ENCODE assay signal across 33 cellular contexts in the genomic region with DNA sequence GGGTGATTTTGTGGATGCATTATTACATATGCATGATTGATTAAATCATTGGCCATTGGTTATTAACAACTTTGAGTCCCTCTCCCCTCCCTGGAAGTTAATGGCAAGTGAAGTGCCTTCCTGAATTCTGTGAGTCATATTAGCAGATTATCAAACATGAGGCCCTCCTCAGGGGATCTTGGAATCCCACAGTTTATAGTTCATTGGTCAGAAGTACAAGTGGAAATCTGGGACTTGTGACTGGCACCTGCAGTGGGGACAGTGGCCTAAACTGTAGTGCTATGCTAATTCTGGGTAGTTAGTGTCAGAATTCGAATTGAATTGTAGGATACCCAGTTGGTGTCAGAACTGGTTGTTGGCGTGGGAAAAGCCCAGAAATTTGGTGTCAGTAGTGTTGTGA. TPM values are rescaled to one million over a fixed set of nuclear protein-coding genes. Genes with fewer than 3 reads are reported as not detected.
DNase-seq lines count a peak whose midpoint lies in the region; ATAC-seq and TF ChIP-seq lines count a peak whose summit lies in the region.
"Had no signal": no experiment of that assay in that cellular context is flagged by ENCODE, and none has a peak within 500 bp of the region (broad histone marks: within the 10 kb centered on the region; RNA-seq: fewer than 3 reads in every experiment).

No MANE protein-coding gene starts in this region.

- no peak overlapping the region for H2AFZ ChIP-seq in H9 (ENCODE audit: low read length)
- H2AFZ ChIP-seq: neural progenitor cell, parathyroid adenoma, PC-9 had no signal

- H3K79me1 ChIP-seq in H9 (ENCODE audit: insufficient read depth, low read depth, low read length, poor library complexity, severe bottlenecking), result no peaks in the 10 kb centered on the region

- H3K27ac Mint-ChIP-seq in nephron, result peak overlapping the region; percentile 54 to 68 (median 60)
- no peak overlapping the region for H3K27ac Mint-ChIP-seq in H9
- H3K27ac Mint-ChIP-seq: activated CD4-positive, alpha-beta memory T cell treated with anti-CD3 and anti-CD28 coated beads, Interleukin-2, amount 10 ng/mL, durations not matched to agents 7 days and 5 days; activated T-helper 1 cell treated with anti-CD3 and anti-CD28 coated beads, Interleukin-12 subunit alpha, Interleukin-12 subunit beta, Interleukin-2, Interleukin-4 antibody, amounts not matched to agents 30 ng/mL and 10 ng/mL and 1 ng/mL, durations not matched to agents 14 hours and 24 hours and 36 hours had no signal

- H2BK120ac ChIP-seq in H9 (ENCODE audit: low read depth, low read length, poor library complexity, severe bottlenecking), result no peak overlapping the region

- H4K91ac ChIP-seq in H9 (ENCODE audit: insufficient read length, low read depth, low read length), result no peak overlapping the region

- H3K23me2 ChIP-seq in H9 (ENCODE audit: insufficient read length, low read depth, low read length, poor library complexity, severe bottlenecking), result no peaks in the 10 kb centered on the region

- H3K27me3 Mint-ChIP-seq in nephron (ENCODE audit: low read depth) (no peaks in the 10 kb centered on the region), H9 (ENCODE audit: low read depth) (no peaks in the 10 kb centered on the region; the same call in 1 of the 2 replicates)
- H3K27me3 Mint-ChIP-seq: activated CD4-positive, alpha-beta memory T cell treated with anti-CD3 and anti-CD28 coated beads, Interleukin-2, amount 10 ng/mL, durations not matched to agents 7 days and 5 days had no signal

- no peak overlapping the region for H2BK20ac ChIP-seq in H9 (ENCODE audit: low read depth, low read length, poor library complexity, severe bottlenecking)

- no peak overlapping the region for H3K23ac ChIP-seq in H9 (ENCODE audit: insufficient read length, low read depth, low read length)

- H3K56ac ChIP-seq in H9 (ENCODE audit: insufficient read length, low read depth, low read length), result no peak overlapping the region

- no peaks in the 10 kb centered on the region for H3K79me2 ChIP-seq in H9 (ENCODE audit: insufficient read depth, low read length)

- H2BK12ac ChIP-seq in H9 (ENCODE audit: insufficient read length, low read depth, low read length), result no peak overlapping the region

- H3K9me3 ChIP-seq in right atrium auricular region (no peaks in the 10 kb centered on the region), H9 (ENCODE audit: control insufficient read depth, low read depth, low read length) (no peaks in the 10 kb centered on the region)
- H3K9me3 ChIP-seq: Caco-2, tibial nerve had no signal

- no peak for TF ChIP-seq CTCF in right atrium auricular region (IDR thresholded peaks at IDR 0.05)
- no peak for TF ChIP-seq CTCF in nephron (IDR thresholded peaks at IDR 0.05; ENCODE audit: unreplicated experiment in 3 of 3)
- TF ChIP-seq CTCF in H9 (conservative IDR thresholded peaks at IDR 0.05), result no peak

- no CpG with 5 or more reads among the region's 2 CpGs for WGBS in H9 (ENCODE audit: extremely low coverage, insufficient read length, low lambda C conversion rate)

- H3K4ac ChIP-seq in H9 (ENCODE audit: low read depth, low read length), result no peak overlapping the region

- H3K27ac ChIP-seq in right atrium auricular region (no peak overlapping the region), H9 (ENCODE audit: insufficient read length, low read depth, low read length) (no peak overlapping the region)
- H3K27ac ChIP-seq: 22Rv1, HL-60, KMS-11, neural progenitor cell, parathyroid adenoma, PC-9 had no signal

- DNase-seq in Right ventricle myocardium inferior (ENCODE audit: missing footprints) (no peak), right atrium auricular region (ENCODE audit: low spot score) (no peak), dermis blood vessel endothelial cell (peak; percentile 34), NCI-H2029 treated with DMSO at 0.1 percent for 48 hours (lab: John Stamatoyannopoulos, UW) (no peak), T-helper 1 cell (no peak), H9 (no peak)
- DNase-seq: activated CD4-positive, alpha-beta memory T cell treated with anti-CD3 and anti-CD28 coated beads, Interleukin-2, amount 10 ng/mL, durations not matched to agents 7 days and 5 days; activated CD4-positive, alpha-beta T cell treated with anti-CD3 and anti-CD28 coated beads for 1 hour; activated CD8-positive, alpha-beta memory T cell treated with anti-CD3 and anti-CD28 coated beads, Interleukin-2, amount 50 U/mL, for 4 hours; activated naive CD4-positive, alpha-beta T cell treated with Interleukin-2 at 50 U/mL for 16 hours; Caco-2; GF-D8; GOT3; hippocampal formation; left cardiac atrium; mammary epithelial cell; MM.1S; NCI-H1930; NCI-H526; NK-92 treated with Interleukin-12 subunit alpha and Interleukin-12 subunit beta, amount 100 ng/mL, for 24 hours; PC-9; SHP77 treated with DMSO at 0.1 percent for 48 hours; stimulated activated CD4-positive, alpha-beta T cell treated with anti-CD3 and anti-CD28 coated beads, Interleukin-4, amount 100 ng/mL, for 1 hour had no signal

- no peak overlapping the region for H3K4me2 ChIP-seq in H9 (ENCODE audit: insufficient read depth, insufficient read length, low read length)
- H3K4me2 ChIP-seq: KMS-11, neural progenitor cell, PC-9 had no signal

- H3K4me3 Mint-ChIP-seq in nephron, result no peak overlapping the region
- H3K4me3 Mint-ChIP-seq in H9, result no peak overlapping the region
- H3K4me3 Mint-ChIP-seq: activated CD4-positive, alpha-beta memory T cell treated with anti-CD3 and anti-CD28 coated beads, Interleukin-2, amount 10 ng/mL, durations not matched to agents 7 days and 5 days; activated T-helper 1 cell treated with anti-CD3 and anti-CD28 coated beads, Interleukin-12 subunit alpha, Interleukin-12 subunit beta, Interleukin-2, Interleukin-4 antibody, amounts not matched to agents 30 ng/mL and 10 ng/mL and 1 ng/mL, durations not matched to agents 14 hours and 24 hours and 36 hours; neural progenitor cell had no signal

- H3K36me3 Mint-ChIP-seq in nephron (ENCODE audit: low read depth) (peaks cover 15% of the 10 kb centered on the region), H9 (ENCODE audit: insufficient read depth in 1 of 3, low read depth in 3 of 3) (peaks cover under 1 to 6% (median 5%) of the 10 kb centered on the region in 3 experiments; a peak in 3 of 7 replicates)

- intact Hi-C loops in Right ventricle myocardium inferior (cut with DNase I), result no loop called here

- H3K27me3 ChIP-seq in right atrium auricular region (no peaks in the 10 kb centered on the region), H9 (ENCODE audit: insufficient read depth, low read length) (no peaks in the 10 kb centered on the region)
- H3K27me3 ChIP-seq: neural progenitor cell, tibial nerve had no signal

- H3K9ac ChIP-seq in H9 (ENCODE audit: extremely low read depth, insufficient read length, low read length), result no peak overlapping the region
- H3K9ac ChIP-seq: KMS-11, neural progenitor cell, parathyroid adenoma had no signal

- H3K4me1 ChIP-seq in right atrium auricular region (peaks cover 0 to 40% of the 10 kb centered on the region in 2 donors), H9 (ENCODE audit: insufficient read depth, low read length) (no peaks in the 10 kb centered on the region)
- H3K4me1 ChIP-seq: neural progenitor cell had no signal

- H2BK5ac ChIP-seq in H9 (ENCODE audit: insufficient read length, low read length), result no peak overlapping the region

- H2AK5ac ChIP-seq in H9 (ENCODE audit: insufficient read length, low read length), result no peak overlapping the region

- ATAC-seq in Right ventricle myocardium inferior, result peak; percentile 32
- ATAC-seq in HG03439 (IDR thresholded peaks at IDR 0.05; ENCODE audit: unreplicated experiment), result no peak
- ATAC-seq: sciatic nerve had no signal

- peaks cover 10% of the 10 kb centered on the region for H3K36me3 ChIP-seq in right atrium auricular region
- H3K36me3 ChIP-seq: neural progenitor cell had no signal

- H4K8ac ChIP-seq in H9 (replicated peaks; ENCODE audit: insufficient read length, low read depth, low read length), result no peak overlapping the region

- no peak overlapping the region for H2BK15ac ChIP-seq in H9 (ENCODE audit: low read depth, low read length)

- no peak overlapping the region for H3K4me3 ChIP-seq in right atrium auricular region
- H3K4me3 ChIP-seq: neural progenitor cell, PC-9, tibial nerve had no signal

- H3T11ph ChIP-seq in H9 (ENCODE audit: low read length), result no peak overlapping the region

- H3K4me1 Mint-ChIP-seq in nephron (peaks cover 21% of the 10 kb centered on the region), H9 (peaks cover 14 to 16% of the 10 kb centered on the region in 2 experiments)
- H3K4me1 Mint-ChIP-seq: activated CD4-positive, alpha-beta memory T cell treated with anti-CD3 and anti-CD28 coated beads, Interleukin-2, amount 10 ng/mL, durations not matched to agents 7 days and 5 days had no signal

- no peak overlapping the region for H4K5ac ChIP-seq in H9 (ENCODE audit: insufficient read length, low read depth, low read length)

- H3K14ac ChIP-seq in H9 (ENCODE audit: insufficient read depth, low read length), result no peak overlapping the region

- H3K9me3 Mint-ChIP-seq in nephron (no peaks in the 10 kb centered on the region), H9 (no peaks in the 10 kb centered on the region)
- H3K9me3 Mint-ChIP-seq: activated CD4-positive, alpha-beta memory T cell treated with anti-CD3 and anti-CD28 coated beads, Interleukin-2, amount 10 ng/mL, durations not matched to agents 7 days and 5 days; activated T-helper 1 cell treated with anti-CD3 and anti-CD28 coated beads, Interleukin-12 subunit alpha, Interleukin-12 subunit beta, Interleukin-2, Interleukin-4 antibody, amounts not matched to agents 30 ng/mL and 10 ng/mL and 1 ng/mL, durations not matched to agents 14 hours and 24 hours and 36 hours; neural progenitor cell had no signal

- no peaks in the 10 kb centered on the region for H4K20me1 ChIP-seq in H9 (ENCODE audit: control insufficient read depth, insufficient read depth, insufficient read length)

- no peak overlapping the region for H3K18ac ChIP-seq in H9 (ENCODE audit: insufficient read length, low read depth, low read length)

RNA-seq across cellular contexts. Expression of a gene that starts 26.2 kb away (rescaled TPM):
- total RNA-seq in Right ventricle myocardium inferior (74.0 TPM), right atrium auricular region (10 to 100 TPM; 44.1 to 70.7 TPM), dermis blood vessel endothelial cell (45.0 and 49.7 TPM in 2 replicates), H9 (2021) (20.6 and 21.2 TPM in 2 replicates)

RNA-seq across cellular contexts. Expression of a gene that starts 54.3 kb away (rescaled TPM):
- total RNA-seq in Right ventricle myocardium inferior, result 21.6 TPM
- total RNA-seq in right atrium auricular region, result 10 to 100 TPM in 1 of 2 donors, 1 to 10 TPM in 1; 8.7 to 10.6 TPM
- 12.6 and 17.2 TPM in 2 replicates for total RNA-seq in dermis blood vessel endothelial cell
- 69.1 and 70.3 TPM in 2 replicates for total RNA-seq in H9 (2021)

Comparison
In these comparisons a context has a peak if more than half of its experiments do, and no peak if none do; other contexts are left out.
1. H3K27ac Mint-ChIP-seq: peak in nephron (3 of 3); none in H9 (0 of 3).